1 cellular context compared by ENCODE assay signal in genomic region chr3:159919873-159920272, GRCh38.
A peak's percentile ranks its signal among the peaks of the same experiment; 100 is the strongest.
TF ChIP-seq lines count a peak whose summit lies in the region.

No MANE protein-coding gene starts in this region.

TF ChIP-seq in GM12878, 131 proteins besides CTCF, POLR2A, EP300 and RAD21 (continued from another document and continues in another):
- TF ChIP-seq ZZZ3 (IDR thresholded peaks at IDR 0.05; ENCODE audit: control insufficient read depth, insufficient read length, low read depth) (no peak), RBBP5 (conservative IDR thresholded peaks at IDR 0.05) (no peak), PAX8 (IDR thresholded peaks at IDR 0.05) (no peak), KDM1A (IDR thresholded peaks at IDR 0.05; ENCODE audit: borderline replicate concordance) (no peak), WRNIP1 (IDR thresholded peaks at IDR 0.05; ENCODE audit: borderline replicate concordance, low read depth, low read length) (no peak), CBX5 (IDR thresholded peaks at IDR 0.05; ENCODE audit: low read depth) (peak; percentile 65; the same call in 1 of the 2 replicates), SREBF2 (IDR thresholded peaks at IDR 0.05; ENCODE audit: low read length) (no peak), HDAC6 (IDR thresholded peaks at IDR 0.05; ENCODE audit: unreplicated experiment) (no peak), POU2F2 (IDR thresholded peaks at IDR 0.05; ENCODE audit: borderline replicate concordance, low read depth, low read length) (peak; percentile 47; the same call in 2 of the 3 replicates), TCF3 (IDR thresholded peaks at IDR 0.05; ENCODE audit: borderline replicate concordance, insufficient read depth, low read depth, low read length) (no peak), RELB (IDR thresholded peaks at IDR 0.05; ENCODE audit: low read depth) (peak; percentile 35; the same call in 1 of the 2 replicates), BMI1 (IDR thresholded peaks at IDR 0.05; ENCODE audit: borderline replicate concordance) (no peak), BRCA1 (IDR thresholded peaks at IDR 0.05; ENCODE audit: low read depth, low read length) (no peak), MYC (IDR thresholded peaks at IDR 0.05; ENCODE audit: insufficient read depth, insufficient read length, insufficient replicate concordance, low read length, severe bottlenecking) (no peak), NFXL1 (IDR thresholded peaks at IDR 0.05; ENCODE audit: borderline replicate concordance) (no peak), CBX3 (IDR thresholded peaks at IDR 0.05; ENCODE audit: borderline replicate concordance, low read depth) (no peak), ZBTB40 (IDR thresholded peaks at IDR 0.05; ENCODE audit: borderline replicate concordance) (no peak; the same call in 1 of the 2 replicates), REST (IDR thresholded peaks at IDR 0.05; ENCODE audit: low read depth, low read length) (no peak), NRF1 (conservative IDR thresholded peaks at IDR 0.05; ENCODE audit: low read depth, low read length) (no peak), MXI1 (IDR thresholded peaks at IDR 0.05; ENCODE audit: low read depth, low read length) (no peak), POLR2AphosphoS2 (IDR thresholded peaks at IDR 0.05; ENCODE audit: low read depth, low read length) (no peak), TAF1 (IDR thresholded peaks at IDR 0.05; ENCODE audit: borderline replicate concordance, low read depth, low read length) (no peak), CHD2 (IDR thresholded peaks at IDR 0.05; ENCODE audit: borderline replicate concordance, low read depth, low read length) (no peak), CHD1 (IDR thresholded peaks at IDR 0.05; ENCODE audit: low read depth, low read length) (no peak), IKZF2 (IDR thresholded peaks at IDR 0.05) (peak; percentile 70 to 72), ZNF687 (IDR thresholded peaks at IDR 0.05) (no peak), JUND (IDR thresholded peaks at IDR 0.05; ENCODE audit: low read depth, low read length) (0 out of 2 replicates have a peak, but pooled peaks have one; percentile 13), CREM (IDR thresholded peaks at IDR 0.05; ENCODE audit: low read depth) (peak; percentile 60; the same call in 1 of the 2 replicates), KAT2A (conservative IDR thresholded peaks at IDR 0.05; ENCODE audit: control insufficient read depth, low read depth, low read length) (no peak), ZBTB4 (CRISPR knock-in tag; IDR thresholded peaks at IDR 0.05) (no peak), SMARCA5 (IDR thresholded peaks at IDR 0.05) (no peak), MYB (IDR thresholded peaks at IDR 0.05; ENCODE audit: borderline replicate concordance, low read depth, low read length) (no peak), ZNF217 (IDR thresholded peaks at IDR 0.05) (peak; percentile 82; the same call in 1 of the 2 replicates), KLF5 (IDR thresholded peaks at IDR 0.05; ENCODE audit: partially characterized antibody) (no peak), SP1 (IDR thresholded peaks at IDR 0.05; ENCODE audit: low read depth, low read length) (no peak), GATAD2B (conservative IDR thresholded peaks at IDR 0.05; ENCODE audit: low read depth) (no peak), IRF4 (IDR thresholded peaks at IDR 0.05; ENCODE audit: low read depth, low read length) (peak; percentile 58; the same call in 1 of the 2 replicates), ESRRA (IDR thresholded peaks at IDR 0.05; ENCODE audit: low read length) (no peak), E2F8 (IDR thresholded peaks at IDR 0.05; ENCODE audit: low read depth, partially characterized antibody) (no peak), YBX1 (IDR thresholded peaks at IDR 0.05) (no peak), BCL11A (IDR thresholded peaks at IDR 0.05; ENCODE audit: low read depth, low read length) (peak; percentile 67; the same call in 1 of the 2 replicates), USF2 (IDR thresholded peaks at IDR 0.05; ENCODE audit: borderline replicate concordance, low read depth, low read length) (no peak), MTA3 (IDR thresholded peaks at IDR 0.05; ENCODE audit: borderline replicate concordance, low read length) (peak; percentile 36; the same call in 1 of the 2 replicates), HCFC1 (IDR thresholded peaks at IDR 0.05; ENCODE audit: low read length) (no peak)
